13 cellular contexts compared by ENCODE assay signal in the genomic region with DNA sequence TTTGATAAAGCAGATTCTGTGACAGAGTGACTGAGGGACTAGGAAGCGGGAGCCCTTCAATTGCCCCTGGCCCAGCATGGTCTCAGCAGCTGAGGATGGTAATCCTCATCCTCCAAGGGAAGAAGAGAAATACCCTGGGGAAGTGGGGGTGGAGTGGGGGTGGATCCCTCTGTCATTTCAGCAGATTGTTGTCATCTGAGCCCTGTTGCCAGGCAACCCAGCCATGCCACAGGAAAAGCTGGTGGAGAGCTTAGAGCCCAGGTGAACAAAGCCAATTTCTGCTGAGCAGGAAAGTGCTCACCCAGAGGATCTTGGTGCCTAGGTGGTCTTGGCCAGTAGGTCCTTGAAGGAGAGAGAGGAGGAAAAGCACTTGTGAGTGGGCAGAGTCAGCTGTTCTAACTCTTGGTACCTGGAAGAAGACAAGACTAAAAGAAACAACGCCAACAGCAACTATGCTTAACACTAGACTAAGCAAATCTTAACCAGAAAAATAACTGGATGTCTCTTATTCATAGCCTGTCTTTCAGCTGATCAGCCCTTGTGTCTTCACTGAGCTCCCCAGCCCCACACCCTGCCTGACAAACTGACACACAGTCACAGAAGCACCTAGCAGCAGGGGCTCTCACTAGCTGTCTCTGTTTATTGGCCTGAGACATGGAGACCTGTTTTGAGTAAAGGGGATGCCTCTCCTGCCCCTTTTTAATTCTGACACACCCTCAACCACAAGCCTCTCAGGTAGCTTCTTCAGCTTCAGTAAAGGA. TPM values are rescaled to one million over a fixed set of nuclear protein-coding genes. Genes with fewer than 3 reads are reported as not detected.
DNase-seq lines count a peak whose midpoint lies in the region; ATAC-seq and TF ChIP-seq lines count a peak whose summit lies in the region.
"Had no signal": no experiment of that assay in that cellular context is flagged by ENCODE, and none has a peak within 500 bp of the region (broad histone marks: within the 10 kb centered on the region; RNA-seq: fewer than 3 reads in every experiment).

No MANE protein-coding gene starts in this region.

- H3K27ac ChIP-seq in A673 (ENCODE audit: low read depth, low read length, poor library complexity, severe bottlenecking): no peak overlapping the region
- H3K27ac ChIP-seq in cingulate gyrus (ENCODE audit: low read depth, low read length): peak overlapping the region; percentile 78
- H3K27ac ChIP-seq in uterus: no peak overlapping the region
- H3K27ac ChIP-seq: adrenal gland had no signal

- TF ChIP-seq CTCF in A673 (conservative IDR thresholded peaks at IDR 0.05; ENCODE audit: low read depth, low read length) (no peak), uterus (IDR thresholded peaks at IDR 0.05) (no peak)

- CTCF ChIA-PET in A673 (lab: Charles Lee): no interaction called here

- H3K4me3 ChIP-seq in A673 (ENCODE audit: low read depth, low read length, poor library complexity, severe bottlenecking) (no peak overlapping the region), uterus (no peak overlapping the region)
- H3K4me3 ChIP-seq: adrenal gland had no signal

- intact Hi-C loops in A673 (cut with micrococcal nuclease; ENCODE audit: unreplicated experiment) (no loop called here), uterus (cut with DNase I; ENCODE audit: low total_unique reads) (no loop called here)

- TF ChIP-seq POLR2A in uterus (IDR thresholded peaks at IDR 0.05): no peak

- no TSS peak for BruUV-seq in A673 (replicated peaks; lab: Mats Ljungman, UMichigan)

- no peaks in the 10 kb centered on the region for H3K36me3 ChIP-seq in A673 (ENCODE audit: insufficient read depth, low read length, poor library complexity, severe bottlenecking)
- H3K36me3 ChIP-seq in uterus: no peaks in the 10 kb centered on the region
- H3K36me3 ChIP-seq: adrenal gland had no signal

- H3K4me1 ChIP-seq in A673 (ENCODE audit: insufficient read depth, low read length, poor library complexity, severe bottlenecking) (no peaks in the 10 kb centered on the region), uterus (no peaks in the 10 kb centered on the region)
- H3K4me1 ChIP-seq: adrenal gland had no signal

- ATAC-seq in GM21367 (IDR thresholded peaks at IDR 0.05; ENCODE audit: unreplicated experiment) (no peak), GM18498 (IDR thresholded peaks at IDR 0.05; ENCODE audit: unreplicated experiment) (no peak)
- ATAC-seq: activated T-cell treated with anti-CD3 and anti-CD28 coated beads, Interleukin-2, amount 50 U/mL, for 72 hours had no signal

- DNase-seq in A673 (ENCODE audit: low spot score) (peak; percentile 62), DMS153 treated with DMSO at 0.1 percent for 48 hours (lab: John Stamatoyannopoulos, UW; ENCODE audit: unreplicated experiment) (peak; percentile 1), NCI-H2171 (lab: John Stamatoyannopoulos, UW) (peak; percentile 50), uterus (no peak)
- no peak for DNase-seq in activated CD4-positive, alpha-beta T cell treated with anti-CD3 and anti-CD28 coated beads, Interleukin-2, amount 50 U/mL, for 1 hour
- DNase-seq: activated CD4-positive, alpha-beta T cell treated with anti-CD3 and anti-CD28 coated beads for 4 hours; activated T-cell treated with anti-CD3 and anti-CD28 coated beads, Interleukin-2, amount 50 U/mL, for 72 hours; adrenal gland had no signal

- POLR2A ChIA-PET in A673 (lab: Charles Lee; ENCODE audit: low non-redundant PET): no interaction called here

- peaks cover 10% of the 10 kb centered on the region for H3K9me3 ChIP-seq in A673 (ENCODE audit: low read depth, low read length, poor library complexity, severe bottlenecking)
- H3K9me3 ChIP-seq in uterus: peaks cover 0 to 4% of the 10 kb centered on the region in 2 donors

- H3K27me3 ChIP-seq in A673 (replicated peaks; ENCODE audit: insufficient read depth, low read depth, low read length, poor library complexity): no peaks in the 10 kb centered on the region
- H3K27me3 ChIP-seq in uterus: no peaks in the 10 kb centered on the region
- H3K27me3 ChIP-seq: adrenal gland had no signal

RNA-seq across cellular contexts. Expression of a gene that starts 40.1 kb away (rescaled TPM):
- 0.04 and 0.06 TPM in 2 replicates for total RNA-seq in A673 (2021)
- 1 to 10 TPM in 2 of 4 donors, not detected in 2; 1.0 to 1.5 TPM for total RNA-seq in uterus
- total RNA-seq: glomerular endothelial cell, LHCN-M2 had no signal

Comparison
In these comparisons a context has a peak if more than half of its experiments do, and no peak if none do; other contexts are left out.
1. DNase-seq: peak in A673 (single experiment), DMS153 treated with DMSO at 0.1 percent for 48 hours (single experiment) and NCI-H2171 (single experiment); none in activated CD4-positive, alpha-beta T cell treated with anti-CD3 and anti-CD28 coated beads, Interleukin-2, amount 50 U/mL, for 1 hour (single experiment) and uterus (0 of 2).